Comparison of ENCODE assay signal across 25 cellular contexts in the genomic region with DNA sequence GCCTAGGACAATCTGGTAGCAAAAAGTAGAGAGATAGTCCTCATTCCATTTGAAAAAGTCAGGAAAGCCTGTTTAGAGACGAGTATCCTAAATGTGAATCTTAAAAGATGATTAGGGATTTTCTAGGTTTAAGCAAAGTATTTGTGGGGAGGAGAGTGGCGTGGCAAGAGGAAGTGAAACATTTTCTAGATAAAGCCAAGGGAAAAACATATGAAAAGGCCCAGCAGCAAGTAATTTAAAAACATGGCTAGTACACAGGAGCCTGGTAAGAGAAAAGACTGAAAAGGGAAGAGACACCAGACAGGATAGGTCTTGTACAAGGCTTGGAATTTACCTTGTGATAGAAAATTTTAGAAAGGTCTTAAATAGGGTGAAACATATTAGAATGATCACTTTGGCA. TPM values are rescaled to one million over a fixed set of nuclear protein-coding genes. Genes with fewer than 3 reads are reported as not detected.
"Had no signal": no experiment of that assay in that cellular context is flagged by ENCODE, and none has a peak within 500 bp of the region (broad histone marks: within the 10 kb centered on the region; RNA-seq: fewer than 3 reads in every experiment).

No MANE protein-coding gene starts in this region.

- H3K4me3 Mint-ChIP-seq: activated CD4-positive, alpha-beta T cell treated with anti-CD3 and anti-CD28 coated beads for 36 hours; activated naive CD8-positive, alpha-beta T cell treated with anti-CD3 and anti-CD28 coated beads, Interleukin-2, amount 10 ng/mL, durations not matched to agents 7 days and 5 days; brain; effector memory CD8-positive, alpha-beta T cell; natural killer cell treated with Interleukin-12 subunit alpha and Interleukin-12 subunit beta and Interleukin-15 and Interleukin-18, amount 100 ng/mL, for 72 hours had no signal

- H3K79me2 ChIP-seq: hepatocyte had no signal

- H3K27ac Mint-ChIP-seq: activated CD4-positive, alpha-beta T cell treated with anti-CD3 and anti-CD28 coated beads for 36 hours; activated naive CD8-positive, alpha-beta T cell treated with anti-CD3 and anti-CD28 coated beads, Interleukin-2, amount 10 ng/mL, durations not matched to agents 7 days and 5 days; brain; effector memory CD8-positive, alpha-beta T cell; natural killer cell treated with Interleukin-12 subunit alpha and Interleukin-12 subunit beta and Interleukin-15 and Interleukin-18, amount 100 ng/mL, for 72 hours had no signal

- H3K4me1 ChIP-seq: ascending aorta, colonic mucosa, gastroesophageal sphincter, right atrium auricular region, spleen, transverse colon had no signal

- H3K27ac ChIP-seq: ascending aorta, cardiac muscle cell, colonic mucosa, gastroesophageal sphincter, hepatocyte, left ventricle myocardium inferior, right atrium auricular region, spleen, transverse colon had no signal

- H3K4me2 ChIP-seq: hepatocyte had no signal

- H3K36me3 Mint-ChIP-seq: brain; natural killer cell treated with Interleukin-12 subunit alpha and Interleukin-12 subunit beta and Interleukin-15 and Interleukin-18, amount 100 ng/mL, for 72 hours had no signal

- H3K9me3 ChIP-seq: ascending aorta, colonic mucosa, gastroesophageal sphincter, mucosa of descending colon, right atrium auricular region, spleen had no signal

- H3K9me3 Mint-ChIP-seq: activated naive CD8-positive, alpha-beta T cell treated with anti-CD3 and anti-CD28 coated beads, Interleukin-2, amount 10 ng/mL, durations not matched to agents 7 days and 5 days; effector memory CD8-positive, alpha-beta T cell; natural killer cell treated with Interleukin-12 subunit alpha and Interleukin-12 subunit beta and Interleukin-15 and Interleukin-18, amount 100 ng/mL, for 72 hours had no signal

- H3K4me1 Mint-ChIP-seq: activated CD4-positive, alpha-beta T cell treated with anti-CD3 and anti-CD28 coated beads for 36 hours; brain had no signal

- H2AFZ ChIP-seq: hepatocyte had no signal

- H3K36me3 ChIP-seq: ascending aorta, cardiac muscle cell, colonic mucosa, gastroesophageal sphincter, left ventricle myocardium inferior, right atrium auricular region, spleen, transverse colon had no signal

- ATAC-seq: activated CD4-positive, alpha-beta T cell treated with anti-CD3 and anti-CD28 coated beads for 36 hours; effector memory CD8-positive, alpha-beta T cell; gastroesophageal sphincter; mucosa of descending colon; natural killer cell treated with Interleukin-12 subunit alpha and Interleukin-12 subunit beta and Interleukin-15 and Interleukin-18, amount 100 ng/mL, for 72 hours had no signal

- H3K4me3 ChIP-seq: ascending aorta, cardiac muscle cell, colonic mucosa, gastroesophageal sphincter, hepatocyte, left ventricle myocardium inferior, lung, mucosa of descending colon, right atrium auricular region, spleen, transverse colon had no signal

- DNase-seq: activated CD4-positive, alpha-beta T cell treated with anti-CD3 and anti-CD28 coated beads for 36 hours; activated CD4-positive, alpha-beta T cell treated with anti-CD3 and anti-CD28 coated beads, Interleukin-2, amount 50 U/mL, for 4 hours; activated CD4-positive, CD25-positive, alpha-beta regulatory T cell; activated effector memory CD4-positive, alpha-beta T cell treated with Interleukin-2 at 50 U/mL for 16 hours; activated naive CD4-positive, alpha-beta T cell treated with Interleukin-2 at 50 U/mL for 16 hours; activated naive CD8-positive, alpha-beta T cell treated with anti-CD3 and anti-CD28 coated beads, Interleukin-2, amount 10 ng/mL, durations not matched to agents 7 days and 5 days; activated T-cell treated with anti-CD3 and anti-CD28 coated beads for 4 hours; cerebellar nuclear complex; colonic mucosa; effector memory CD8-positive, alpha-beta T cell; erythroblast; islet precursor cell; left ventricle myocardium inferior; mucosa of descending colon; spleen; stimulated activated naive CD4-positive, alpha-beta T cell treated with Interleukin-2 at 50 U/mL for 16 hours; transverse colon had no signal

- H3K27me3 ChIP-seq: ascending aorta, cardiac muscle cell, colonic mucosa, gastroesophageal sphincter, hepatocyte, right atrium auricular region, spleen, transverse colon had no signal

RNA-seq across cellular contexts. Expression of a gene that starts 45.9 kb away (rescaled TPM):
- total RNA-seq: activated CD4-positive, alpha-beta T cell treated with anti-CD3 and anti-CD28 coated beads for 36 hours; ascending aorta; natural killer cell treated with Interleukin-12 subunit alpha and Interleukin-12 subunit beta and Interleukin-15 and Interleukin-18, amount 100 ng/mL, for 72 hours had no signal
